Comparison of ENCODE assay signal across 8 cellular contexts in genomic region chr3:23442598-23443383, GRCh38.
DNase-seq lines count a peak whose midpoint lies in the region; FAIRE-seq and TF ChIP-seq lines count a peak whose summit lies in the region.

No MANE protein-coding gene starts in this region.

- TF ChIP-seq CTCF in testis (IDR thresholded peaks at IDR 0.05), result no peak

- H3K27me3 ChIP-seq in H7 (ENCODE audit: control insufficient read depth, insufficient read depth, low read length) (no peaks in the 10 kb centered on the region), testis (no peaks in the 10 kb centered on the region)

- intact Hi-C loops in testis (cut with DNase I; ENCODE audit: low total_unique reads), result no loop called here

- no peak overlapping the region for H3K27ac ChIP-seq in testis

- no peaks in the 10 kb centered on the region for H3K9me3 ChIP-seq in testis

- H3K36me3 ChIP-seq in H7 (replicated peaks; ENCODE audit: control insufficient read depth, insufficient read depth, low read length), result no peaks in the 10 kb centered on the region
- H3K36me3 ChIP-seq in testis (ENCODE audit: low read depth, missing control alignments), result no peaks in the 10 kb centered on the region

- TF ChIP-seq POLR2A in GM12892 (IDR thresholded peaks at IDR 0.05; ENCODE audit: low read depth, low read length) (no peak), testis (IDR thresholded peaks at IDR 0.05) (no peak)

- H3K4me3 ChIP-seq in H7 (ENCODE audit: insufficient read depth, low read depth, low read length) (no peak overlapping the region), testis (no peak overlapping the region)

- peak; percentile 80 for FAIRE-seq in GM12892 (lab: Jason Lieb, UNC)

- WGBS in testis, 2 donors, result 81% methylated on average over 4 of the region's 4 CpGs

- no peak for DNase-seq in GM12892 (ENCODE audit: insufficient read length)
- peak; percentile 45 for DNase-seq in H7
- peak; percentile 16 to 64 for DNase-seq in NOMO-1 (lab: John Stamatoyannopoulos, UW; ENCODE audit: unreplicated experiment in 2 of 2)
- peak; percentile 37 for DNase-seq in germinal center (ENCODE audit: low spot score)
- DNase-seq in LoVo (ENCODE audit: low spot score), result no peak
- no peak for DNase-seq in stimulated activated CD4-positive, alpha-beta T cell treated with anti-CD3 and anti-CD28 coated beads, Interleukin-4, amount 100 ng/mL, for 1 hour
- DNase-seq in testis, result no peak
- no peak for DNase-seq in NCI-H1436 (lab: John Stamatoyannopoulos, UW)

- H3K4me1 ChIP-seq in testis, result peaks cover 4% of the 10 kb centered on the region

Comparison
In these comparisons a context has a peak if more than half of its experiments do, and no peak if none do; other contexts are left out.
1. DNase-seq: peak in H7 (single experiment), NOMO-1 (2 of 2) and germinal center (single experiment); none in GM12892 (single experiment), LoVo (single experiment), stimulated activated CD4-positive, alpha-beta T cell treated with anti-CD3 and anti-CD28 coated beads, Interleukin-4, amount 100 ng/mL, for 1 hour (single experiment), testis (single experiment) and NCI-H1436 (single experiment).